ENCODE assay signal across 2 cellular contexts in the genomic region with DNA sequence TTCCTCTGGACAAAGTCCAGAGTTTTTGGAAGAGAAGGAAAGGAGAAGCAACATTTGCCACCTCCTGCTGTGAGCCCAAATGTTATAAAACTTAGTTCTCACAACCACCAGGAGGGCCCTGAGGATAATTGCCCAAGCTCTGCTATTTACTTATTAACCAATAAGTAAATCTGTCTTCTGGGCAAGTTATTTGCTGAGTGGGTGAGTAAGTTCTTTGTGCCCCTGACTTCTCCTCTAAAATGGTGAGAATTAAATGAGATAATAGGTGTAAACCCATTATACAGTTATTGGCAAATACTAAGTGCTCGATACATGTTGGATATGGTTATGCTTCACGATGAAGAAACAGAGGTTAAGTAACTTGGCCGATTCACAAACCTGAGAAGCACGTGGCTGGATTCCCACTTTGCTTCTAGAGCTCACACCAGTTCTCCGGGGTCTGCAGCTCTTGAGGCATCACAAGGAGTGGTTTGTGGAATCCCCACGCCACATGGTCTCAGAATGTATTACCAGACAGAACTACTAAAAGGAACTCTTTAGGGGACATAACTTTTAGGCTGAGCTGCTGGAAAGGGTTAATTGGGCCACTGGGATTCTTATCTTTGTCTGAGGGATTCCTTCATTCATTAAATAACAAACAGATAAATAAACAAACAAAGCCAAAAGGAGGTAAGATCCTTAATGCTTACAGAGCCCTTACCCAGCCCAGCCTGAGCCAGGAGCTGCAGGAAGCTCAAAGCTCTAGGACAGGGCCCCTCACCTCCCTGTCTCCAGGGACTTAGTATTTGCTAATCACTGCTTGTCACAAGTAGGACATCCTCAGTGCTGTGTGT.
A peak's percentile ranks its signal among the peaks of the same experiment; 100 is the strongest.
TF ChIP-seq lines count a peak whose summit lies in the region.

No MANE protein-coding gene starts in this region.

TF ChIP-seq in H1, 55 proteins besides CTCF, POLR2A, EP300 and RAD21 (continues in another document):
- TF ChIP-seq EZH2 (IDR thresholded peaks at IDR 0.05; ENCODE audit: low read depth, low read length, severe bottlenecking) (no peak), CEBPB (IDR thresholded peaks at IDR 0.05; ENCODE audit: low read depth, low read length) (no peak), POLR2AphosphoS5 (IDR thresholded peaks at IDR 0.05; ENCODE audit: low read depth, low read length) (peak; percentile 48; the same call in 1 of the 2 replicates), CHD2 (IDR thresholded peaks at IDR 0.05; ENCODE audit: low read length) (no peak), RNF2 (IDR thresholded peaks at IDR 0.05; ENCODE audit: borderline replicate concordance, low read depth, low read length, missing control alignments, poor library complexity, severe bottlenecking) (no peak), SIRT6 (IDR thresholded peaks at IDR 0.05; ENCODE audit: low read length) (no peak), BRCA1 (IDR thresholded peaks at IDR 0.05; ENCODE audit: low read depth, low read length) (no peak), HDAC6 (IDR thresholded peaks at IDR 0.05; ENCODE audit: low read depth, low read length) (no peak), CBX8 (IDR thresholded peaks at IDR 0.05; ENCODE audit: borderline replicate concordance, low read depth, low read length) (no peak), CBX5 (IDR thresholded peaks at IDR 0.05; ENCODE audit: low read depth, low read length) (no peak), JUN (IDR thresholded peaks at IDR 0.05; ENCODE audit: low read depth, low read length) (no peak)
- TF ChIP-seq, protein P1, sequence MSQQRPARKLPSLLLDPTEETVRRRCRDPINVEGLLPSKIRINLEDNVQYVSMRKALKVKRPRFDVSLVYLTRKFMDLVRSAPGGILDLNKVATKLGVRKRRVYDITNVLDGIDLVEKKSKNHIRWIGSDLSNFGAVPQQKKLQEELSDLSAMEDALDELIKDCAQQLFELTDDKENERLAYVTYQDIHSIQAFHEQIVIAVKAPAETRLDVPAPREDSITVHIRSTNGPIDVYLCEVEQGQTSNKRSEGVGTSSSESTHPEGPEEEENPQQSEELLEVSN (IDR thresholded peaks at IDR 0.05) = peak; percentile 77; the same call in 1 of the 2 replicates
- TF ChIP-seq, protein P2, sequence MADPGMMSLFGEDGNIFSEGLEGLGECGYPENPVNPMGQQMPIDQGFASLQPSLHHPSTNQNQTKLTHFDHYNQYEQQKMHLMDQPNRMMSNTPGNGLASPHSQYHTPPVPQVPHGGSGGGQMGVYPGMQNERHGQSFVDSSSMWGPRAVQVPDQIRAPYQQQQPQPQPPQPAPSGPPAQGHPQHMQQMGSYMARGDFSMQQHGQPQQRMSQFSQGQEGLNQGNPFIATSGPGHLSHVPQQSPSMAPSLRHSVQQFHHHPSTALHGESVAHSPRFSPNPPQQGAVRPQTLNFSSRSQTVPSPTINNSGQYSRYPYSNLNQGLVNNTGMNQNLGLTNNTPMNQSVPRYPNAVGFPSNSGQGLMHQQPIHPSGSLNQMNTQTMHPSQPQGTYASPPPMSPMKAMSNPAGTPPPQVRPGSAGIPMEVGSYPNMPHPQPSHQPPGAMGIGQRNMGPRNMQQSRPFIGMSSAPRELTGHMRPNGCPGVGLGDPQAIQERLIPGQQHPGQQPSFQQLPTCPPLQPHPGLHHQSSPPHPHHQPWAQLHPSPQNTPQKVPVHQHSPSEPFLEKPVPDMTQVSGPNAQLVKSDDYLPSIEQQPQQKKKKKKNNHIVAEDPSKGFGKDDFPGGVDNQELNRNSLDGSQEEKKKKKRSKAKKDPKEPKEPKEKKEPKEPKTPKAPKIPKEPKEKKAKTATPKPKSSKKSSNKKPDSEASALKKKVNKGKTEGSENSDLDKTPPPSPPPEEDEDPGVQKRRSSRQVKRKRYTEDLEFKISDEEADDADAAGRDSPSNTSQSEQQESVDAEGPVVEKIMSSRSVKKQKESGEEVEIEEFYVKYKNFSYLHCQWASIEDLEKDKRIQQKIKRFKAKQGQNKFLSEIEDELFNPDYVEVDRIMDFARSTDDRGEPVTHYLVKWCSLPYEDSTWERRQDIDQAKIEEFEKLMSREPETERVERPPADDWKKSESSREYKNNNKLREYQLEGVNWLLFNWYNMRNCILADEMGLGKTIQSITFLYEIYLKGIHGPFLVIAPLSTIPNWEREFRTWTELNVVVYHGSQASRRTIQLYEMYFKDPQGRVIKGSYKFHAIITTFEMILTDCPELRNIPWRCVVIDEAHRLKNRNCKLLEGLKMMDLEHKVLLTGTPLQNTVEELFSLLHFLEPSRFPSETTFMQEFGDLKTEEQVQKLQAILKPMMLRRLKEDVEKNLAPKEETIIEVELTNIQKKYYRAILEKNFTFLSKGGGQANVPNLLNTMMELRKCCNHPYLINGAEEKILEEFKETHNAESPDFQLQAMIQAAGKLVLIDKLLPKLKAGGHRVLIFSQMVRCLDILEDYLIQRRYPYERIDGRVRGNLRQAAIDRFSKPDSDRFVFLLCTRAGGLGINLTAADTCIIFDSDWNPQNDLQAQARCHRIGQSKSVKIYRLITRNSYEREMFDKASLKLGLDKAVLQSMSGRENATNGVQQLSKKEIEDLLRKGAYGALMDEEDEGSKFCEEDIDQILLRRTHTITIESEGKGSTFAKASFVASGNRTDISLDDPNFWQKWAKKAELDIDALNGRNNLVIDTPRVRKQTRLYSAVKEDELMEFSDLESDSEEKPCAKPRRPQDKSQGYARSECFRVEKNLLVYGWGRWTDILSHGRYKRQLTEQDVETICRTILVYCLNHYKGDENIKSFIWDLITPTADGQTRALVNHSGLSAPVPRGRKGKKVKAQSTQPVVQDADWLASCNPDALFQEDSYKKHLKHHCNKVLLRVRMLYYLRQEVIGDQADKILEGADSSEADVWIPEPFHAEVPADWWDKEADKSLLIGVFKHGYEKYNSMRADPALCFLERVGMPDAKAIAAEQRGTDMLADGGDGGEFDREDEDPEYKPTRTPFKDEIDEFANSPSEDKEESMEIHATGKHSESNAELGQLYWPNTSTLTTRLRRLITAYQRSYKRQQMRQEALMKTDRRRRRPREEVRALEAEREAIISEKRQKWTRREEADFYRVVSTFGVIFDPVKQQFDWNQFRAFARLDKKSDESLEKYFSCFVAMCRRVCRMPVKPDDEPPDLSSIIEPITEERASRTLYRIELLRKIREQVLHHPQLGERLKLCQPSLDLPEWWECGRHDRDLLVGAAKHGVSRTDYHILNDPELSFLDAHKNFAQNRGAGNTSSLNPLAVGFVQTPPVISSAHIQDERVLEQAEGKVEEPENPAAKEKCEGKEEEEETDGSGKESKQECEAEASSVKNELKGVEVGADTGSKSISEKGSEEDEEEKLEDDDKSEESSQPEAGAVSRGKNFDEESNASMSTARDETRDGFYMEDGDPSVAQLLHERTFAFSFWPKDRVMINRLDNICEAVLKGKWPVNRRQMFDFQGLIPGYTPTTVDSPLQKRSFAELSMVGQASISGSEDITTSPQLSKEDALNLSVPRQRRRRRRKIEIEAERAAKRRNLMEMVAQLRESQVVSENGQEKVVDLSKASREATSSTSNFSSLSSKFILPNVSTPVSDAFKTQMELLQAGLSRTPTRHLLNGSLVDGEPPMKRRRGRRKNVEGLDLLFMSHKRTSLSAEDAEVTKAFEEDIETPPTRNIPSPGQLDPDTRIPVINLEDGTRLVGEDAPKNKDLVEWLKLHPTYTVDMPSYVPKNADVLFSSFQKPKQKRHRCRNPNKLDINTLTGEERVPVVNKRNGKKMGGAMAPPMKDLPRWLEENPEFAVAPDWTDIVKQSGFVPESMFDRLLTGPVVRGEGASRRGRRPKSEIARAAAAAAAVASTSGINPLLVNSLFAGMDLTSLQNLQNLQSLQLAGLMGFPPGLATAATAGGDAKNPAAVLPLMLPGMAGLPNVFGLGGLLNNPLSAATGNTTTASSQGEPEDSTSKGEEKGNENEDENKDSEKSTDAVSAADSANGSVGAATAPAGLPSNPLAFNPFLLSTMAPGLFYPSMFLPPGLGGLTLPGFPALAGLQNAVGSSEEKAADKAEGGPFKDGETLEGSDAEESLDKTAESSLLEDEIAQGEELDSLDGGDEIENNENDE (IDR thresholded peaks at IDR 0.05; ENCODE audit: insufficient replicate concordance, low read length) = no peak
- TF ChIP-seq, protein P3, sequence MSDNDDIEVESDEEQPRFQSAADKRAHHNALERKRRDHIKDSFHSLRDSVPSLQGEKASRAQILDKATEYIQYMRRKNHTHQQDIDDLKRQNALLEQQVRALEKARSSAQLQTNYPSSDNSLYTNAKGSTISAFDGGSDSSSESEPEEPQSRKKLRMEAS (IDR thresholded peaks at IDR 0.05) = peak; percentile 70

TF ChIP-seq in HepG2, 621 proteins besides CTCF, POLR2A, EP300 and RAD21 (continues in another document):
- TF ChIP-seq, protein P4, sequence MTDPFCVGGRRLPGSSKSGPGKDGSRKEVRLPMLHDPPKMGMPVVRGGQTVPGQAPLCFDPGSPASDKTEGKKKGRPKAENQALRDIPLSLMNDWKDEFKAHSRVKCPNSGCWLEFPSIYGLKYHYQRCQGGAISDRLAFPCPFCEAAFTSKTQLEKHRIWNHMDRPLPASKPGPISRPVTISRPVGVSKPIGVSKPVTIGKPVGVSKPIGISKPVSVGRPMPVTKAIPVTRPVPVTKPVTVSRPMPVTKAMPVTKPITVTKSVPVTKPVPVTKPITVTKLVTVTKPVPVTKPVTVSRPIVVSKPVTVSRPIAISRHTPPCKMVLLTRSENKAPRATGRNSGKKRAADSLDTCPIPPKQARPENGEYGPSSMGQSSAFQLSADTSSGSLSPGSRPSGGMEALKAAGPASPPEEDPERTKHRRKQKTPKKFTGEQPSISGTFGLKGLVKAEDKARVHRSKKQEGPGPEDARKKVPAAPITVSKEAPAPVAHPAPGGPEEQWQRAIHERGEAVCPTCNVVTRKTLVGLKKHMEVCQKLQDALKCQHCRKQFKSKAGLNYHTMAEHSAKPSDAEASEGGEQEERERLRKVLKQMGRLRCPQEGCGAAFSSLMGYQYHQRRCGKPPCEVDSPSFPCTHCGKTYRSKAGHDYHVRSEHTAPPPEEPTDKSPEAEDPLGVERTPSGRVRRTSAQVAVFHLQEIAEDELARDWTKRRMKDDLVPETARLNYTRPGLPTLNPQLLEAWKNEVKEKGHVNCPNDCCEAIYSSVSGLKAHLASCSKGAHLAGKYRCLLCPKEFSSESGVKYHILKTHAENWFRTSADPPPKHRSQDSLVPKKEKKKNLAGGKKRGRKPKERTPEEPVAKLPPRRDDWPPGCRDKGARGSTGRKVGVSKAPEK (CRISPR knock-in tag; IDR thresholded peaks at IDR 0.05; ENCODE audit: borderline replicate concordance) = no peak
- TF ChIP-seq NPAS2 (CRISPR knock-in tag; IDR thresholded peaks at IDR 0.05; ENCODE audit: borderline replicate concordance) (no peak), RBM22 (optimal IDR thresholded peaks at IDR 0.05; ENCODE audit: low read length) (no peak), ERF (CRISPR knock-in tag; IDR thresholded peaks at IDR 0.05) (no peak), MAFF (IDR thresholded peaks at IDR 0.05; ENCODE audit: low read depth, low read length) (peak; percentile 65), MED8 (CRISPR knock-in tag; IDR thresholded peaks at IDR 0.05; ENCODE audit: insufficient replicate concordance) (no peak), ZNF629 (CRISPR knock-in tag; conservative IDR thresholded peaks at IDR 0.05) (peak; percentile 92), MAFK (conservative IDR thresholded peaks at IDR 0.05 in 1 of 2, IDR thresholded peaks at IDR 0.05 in 1 of 2; ENCODE audit: low read length in 2 of 2) (peak in 1 of 2 experiments; percentile 47; a peak in 1 of 4 replicates), SAFB2 (CRISPR knock-in tag; IDR thresholded peaks at IDR 0.05; ENCODE audit: borderline replicate concordance, low read depth) (no peak), CEBPB (IDR thresholded peaks at IDR 0.05; ENCODE audit: borderline replicate concordance, low read depth, low read length) (peak; percentile 20; the same call in 1 of the 2 replicates), TOPORS (CRISPR knock-in tag; IDR thresholded peaks at IDR 0.05) (no peak), ZNF652 (CRISPR knock-in tag; IDR thresholded peaks at IDR 0.05; ENCODE audit: borderline replicate concordance, low read depth) (peak; percentile 65), TCF12 (IDR thresholded peaks at IDR 0.05) (no peak), TCF12 (CRISPR knock-in tag; IDR thresholded peaks at IDR 0.05) (no peak), TARDBP (CRISPR knock-in tag; IDR thresholded peaks at IDR 0.05) (peak; percentile 31; the same call in 1 of the 2 replicates)
- TF ChIP-seq, protein P3 (IDR thresholded peaks at IDR 0.05) = peak; percentile 28; the same call in 1 of the 2 replicates
- TF ChIP-seq, protein P5, sequence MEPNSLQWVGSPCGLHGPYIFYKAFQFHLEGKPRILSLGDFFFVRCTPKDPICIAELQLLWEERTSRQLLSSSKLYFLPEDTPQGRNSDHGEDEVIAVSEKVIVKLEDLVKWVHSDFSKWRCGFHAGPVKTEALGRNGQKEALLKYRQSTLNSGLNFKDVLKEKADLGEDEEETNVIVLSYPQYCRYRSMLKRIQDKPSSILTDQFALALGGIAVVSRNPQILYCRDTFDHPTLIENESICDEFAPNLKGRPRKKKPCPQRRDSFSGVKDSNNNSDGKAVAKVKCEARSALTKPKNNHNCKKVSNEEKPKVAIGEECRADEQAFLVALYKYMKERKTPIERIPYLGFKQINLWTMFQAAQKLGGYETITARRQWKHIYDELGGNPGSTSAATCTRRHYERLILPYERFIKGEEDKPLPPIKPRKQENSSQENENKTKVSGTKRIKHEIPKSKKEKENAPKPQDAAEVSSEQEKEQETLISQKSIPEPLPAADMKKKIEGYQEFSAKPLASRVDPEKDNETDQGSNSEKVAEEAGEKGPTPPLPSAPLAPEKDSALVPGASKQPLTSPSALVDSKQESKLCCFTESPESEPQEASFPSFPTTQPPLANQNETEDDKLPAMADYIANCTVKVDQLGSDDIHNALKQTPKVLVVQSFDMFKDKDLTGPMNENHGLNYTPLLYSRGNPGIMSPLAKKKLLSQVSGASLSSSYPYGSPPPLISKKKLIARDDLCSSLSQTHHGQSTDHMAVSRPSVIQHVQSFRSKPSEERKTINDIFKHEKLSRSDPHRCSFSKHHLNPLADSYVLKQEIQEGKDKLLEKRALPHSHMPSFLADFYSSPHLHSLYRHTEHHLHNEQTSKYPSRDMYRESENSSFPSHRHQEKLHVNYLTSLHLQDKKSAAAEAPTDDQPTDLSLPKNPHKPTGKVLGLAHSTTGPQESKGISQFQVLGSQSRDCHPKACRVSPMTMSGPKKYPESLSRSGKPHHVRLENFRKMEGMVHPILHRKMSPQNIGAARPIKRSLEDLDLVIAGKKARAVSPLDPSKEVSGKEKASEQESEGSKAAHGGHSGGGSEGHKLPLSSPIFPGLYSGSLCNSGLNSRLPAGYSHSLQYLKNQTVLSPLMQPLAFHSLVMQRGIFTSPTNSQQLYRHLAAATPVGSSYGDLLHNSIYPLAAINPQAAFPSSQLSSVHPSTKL (CRISPR knock-in tag; IDR thresholded peaks at IDR 0.05) = peak; percentile 46; the same call in 1 of the 2 replicates
- TF ChIP-seq, protein P6, sequence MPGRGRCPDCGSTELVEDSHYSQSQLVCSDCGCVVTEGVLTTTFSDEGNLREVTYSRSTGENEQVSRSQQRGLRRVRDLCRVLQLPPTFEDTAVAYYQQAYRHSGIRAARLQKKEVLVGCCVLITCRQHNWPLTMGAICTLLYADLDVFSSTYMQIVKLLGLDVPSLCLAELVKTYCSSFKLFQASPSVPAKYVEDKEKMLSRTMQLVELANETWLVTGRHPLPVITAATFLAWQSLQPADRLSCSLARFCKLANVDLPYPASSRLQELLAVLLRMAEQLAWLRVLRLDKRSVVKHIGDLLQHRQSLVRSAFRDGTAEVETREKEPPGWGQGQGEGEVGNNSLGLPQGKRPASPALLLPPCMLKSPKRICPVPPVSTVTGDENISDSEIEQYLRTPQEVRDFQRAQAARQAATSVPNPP (CRISPR knock-in tag; IDR thresholded peaks at IDR 0.05) = no peak
